14 cellular contexts compared by ENCODE assay signal in genomic region chr9:136103651-136104487, GRCh38. TPM values are rescaled to one million over a fixed set of nuclear protein-coding genes. Genes with fewer than 3 reads are reported as not detected.
A peak's percentile ranks its signal among the peaks of the same experiment; 100 is the strongest.
DNase-seq lines count a peak whose midpoint lies in the region; ATAC-seq lines count a peak whose summit lies in the region.
"Had no signal": no experiment of that assay in that cellular context is flagged by ENCODE, and none has a peak within 500 bp of the region (broad histone marks: within the 10 kb centered on the region; RNA-seq: fewer than 3 reads in every experiment).

No MANE protein-coding gene starts in this region.

- peak; percentile 87 for DNase-seq in H7
- DNase-seq in NCI-H187 (lab: John Stamatoyannopoulos, UW): peak; percentile 47 to 76
- peak; percentile 90 for DNase-seq in NCI-H748 treated with DMSO at 0.1 percent for 48 hours (lab: John Stamatoyannopoulos, UW)
- peak; percentile 59 for DNase-seq in iPS-NIHi11 (ENCODE audit: low spot score)
- DNase-seq in HUDEP-2 (lab: John Stamatoyannopoulos, UW; ENCODE audit: unreplicated experiment in 76 of 76): no peak
- DNase-seq in cardiac septum (ENCODE audit: low spot score): no peak
- DNase-seq: activated CD4-positive, alpha-beta T cell treated with anti-CD3 and anti-CD28 coated beads for 36 hours; activated gamma-delta T cell; foreskin keratinocyte; Karpas-422; NCI-H1694 treated with DMSO at 0.1 percent for 48 hours; tibial artery had no signal

- intact Hi-C loops in cardiac septum (cut with DNase I): no loop called here

- no peaks in the 10 kb centered on the region for H3K27me3 ChIP-seq in H7 (ENCODE audit: control insufficient read depth, insufficient read depth, low read length)

- no peak for ATAC-seq in HG03095 (IDR thresholded peaks at IDR 0.05; ENCODE audit: unreplicated experiment)
- ATAC-seq in GM18870 (IDR thresholded peaks at IDR 0.05; ENCODE audit: unreplicated experiment): no peak
- ATAC-seq: activated CD4-positive, alpha-beta T cell treated with anti-CD3 and anti-CD28 coated beads for 36 hours; foreskin keratinocyte had no signal

- H3K4me3 ChIP-seq in H7 (ENCODE audit: insufficient read depth, low read depth, low read length): no peak overlapping the region
- H3K4me3 ChIP-seq: tibial artery had no signal

- no peaks in the 10 kb centered on the region for H3K36me3 ChIP-seq in H7 (replicated peaks; ENCODE audit: control insufficient read depth, insufficient read depth, low read length)
- H3K36me3 ChIP-seq: tibial artery had no signal

RNA-seq across cellular contexts. Expression of gene NACC2, which starts 8.8 kb away (rescaled TPM):
- total RNA-seq in H7 (2014; rRNA removed; shearing (Covaris generic)): 16.6 and 19.3 TPM in 2 replicates
- 57.8 TPM for total RNA-seq in cardiac septum

RNA-seq across cellular contexts. Expression of gene TMEM250, which starts 14.8 kb away (rescaled TPM):
- total RNA-seq in H7 (2014; rRNA removed; shearing (Covaris generic)): 50.7 and 66.1 TPM in 2 replicates
- 19.8 TPM for total RNA-seq in cardiac septum

Comparison
In these comparisons a context has a peak if more than half of its experiments do, and no peak if none do; other contexts are left out.
1. DNase-seq: peak in H7 (single experiment), NCI-H187 (2 of 2), NCI-H748 treated with DMSO at 0.1 percent for 48 hours (single experiment) and iPS-NIHi11 (single experiment); none in HUDEP-2 (0 of 76) and cardiac septum (single experiment).